ENCODE assay signal across 1 cellular context in genomic region chr17:40452074-40452787, GRCh38.
A peak's percentile ranks its signal among the peaks of the same experiment; 100 is the strongest.
TF ChIP-seq lines count a peak whose summit lies in the region.

No MANE protein-coding gene starts in this region.

TF ChIP-seq in liver, 16 proteins besides CTCF, POLR2A, EP300 and RAD21 (continued from another document):
- TF ChIP-seq, protein P1, sequence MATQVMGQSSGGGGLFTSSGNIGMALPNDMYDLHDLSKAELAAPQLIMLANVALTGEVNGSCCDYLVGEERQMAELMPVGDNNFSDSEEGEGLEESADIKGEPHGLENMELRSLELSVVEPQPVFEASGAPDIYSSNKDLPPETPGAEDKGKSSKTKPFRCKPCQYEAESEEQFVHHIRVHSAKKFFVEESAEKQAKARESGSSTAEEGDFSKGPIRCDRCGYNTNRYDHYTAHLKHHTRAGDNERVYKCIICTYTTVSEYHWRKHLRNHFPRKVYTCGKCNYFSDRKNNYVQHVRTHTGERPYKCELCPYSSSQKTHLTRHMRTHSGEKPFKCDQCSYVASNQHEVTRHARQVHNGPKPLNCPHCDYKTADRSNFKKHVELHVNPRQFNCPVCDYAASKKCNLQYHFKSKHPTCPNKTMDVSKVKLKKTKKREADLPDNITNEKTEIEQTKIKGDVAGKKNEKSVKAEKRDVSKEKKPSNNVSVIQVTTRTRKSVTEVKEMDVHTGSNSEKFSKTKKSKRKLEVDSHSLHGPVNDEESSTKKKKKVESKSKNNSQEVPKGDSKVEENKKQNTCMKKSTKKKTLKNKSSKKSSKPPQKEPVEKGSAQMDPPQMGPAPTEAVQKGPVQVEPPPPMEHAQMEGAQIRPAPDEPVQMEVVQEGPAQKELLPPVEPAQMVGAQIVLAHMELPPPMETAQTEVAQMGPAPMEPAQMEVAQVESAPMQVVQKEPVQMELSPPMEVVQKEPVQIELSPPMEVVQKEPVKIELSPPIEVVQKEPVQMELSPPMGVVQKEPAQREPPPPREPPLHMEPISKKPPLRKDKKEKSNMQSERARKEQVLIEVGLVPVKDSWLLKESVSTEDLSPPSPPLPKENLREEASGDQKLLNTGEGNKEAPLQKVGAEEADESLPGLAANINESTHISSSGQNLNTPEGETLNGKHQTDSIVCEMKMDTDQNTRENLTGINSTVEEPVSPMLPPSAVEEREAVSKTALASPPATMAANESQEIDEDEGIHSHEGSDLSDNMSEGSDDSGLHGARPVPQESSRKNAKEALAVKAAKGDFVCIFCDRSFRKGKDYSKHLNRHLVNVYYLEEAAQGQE (IDR thresholded peaks at IDR 0.05), result peak; percentile 33
- peak; percentile 33 to 47 for TF ChIP-seq RXRA (IDR thresholded peaks at IDR 0.05)
- peak; percentile 55 to 70 for TF ChIP-seq EGR1 (IDR thresholded peaks at IDR 0.05; ENCODE audit: low read depth in 2 of 2)
- TF ChIP-seq NR2F2 (IDR thresholded peaks at IDR 0.05), result no peak
